8 cellular contexts compared by ENCODE assay signal in the genomic region with DNA sequence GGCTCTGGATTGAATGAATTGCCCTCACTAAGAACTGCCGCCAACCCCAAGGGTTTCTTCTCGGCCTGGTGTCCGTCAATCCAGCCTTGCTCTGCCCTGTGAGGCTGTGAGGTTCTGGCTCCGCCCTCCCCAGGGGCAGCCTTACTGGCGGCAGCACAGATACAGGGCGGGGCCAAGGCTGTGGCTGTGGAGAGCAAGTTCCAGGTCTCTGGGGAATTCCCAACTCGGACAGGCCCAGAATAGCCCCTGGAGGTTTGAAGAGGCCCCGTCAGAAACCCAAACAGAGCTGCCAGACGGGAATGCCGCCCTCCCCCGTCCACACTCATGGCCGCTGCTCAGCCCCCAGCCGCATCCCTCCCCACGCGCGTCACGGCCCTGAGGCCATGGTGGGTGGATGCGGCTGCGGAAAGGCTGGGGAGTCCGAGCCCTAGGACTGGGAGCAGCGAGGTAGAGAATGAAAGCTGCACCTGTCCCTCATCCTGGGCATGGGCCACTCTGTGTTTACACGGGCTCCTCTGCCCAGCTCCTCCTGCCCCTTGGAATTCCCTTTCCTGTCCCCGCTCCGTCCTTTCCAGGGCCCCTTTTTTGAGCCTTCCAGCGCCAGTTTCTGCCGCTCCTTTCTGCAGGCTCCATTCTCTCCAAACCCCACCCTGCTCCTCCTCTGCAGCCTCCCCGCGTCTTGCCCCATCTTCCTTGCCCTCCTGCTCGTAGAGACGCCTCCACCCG. TPM values are rescaled to one million over a fixed set of nuclear protein-coding genes. Genes with fewer than 3 reads are reported as not detected.
A peak's percentile ranks its signal among the peaks of the same experiment; 100 is the strongest.
DNase-seq lines count a peak whose midpoint lies in the region; ATAC-seq and TF ChIP-seq lines count a peak whose summit lies in the region.

No MANE protein-coding gene starts in this region.

- peaks cover 58% of the 10 kb centered on the region for H3F3A ChIP-seq in PC-9 (ENCODE audit: insufficient read depth, low read depth)

- no peak for TF ChIP-seq CTCF in PC-9 (conservative IDR thresholded peaks at IDR 0.05)

- peaks cover 29 to 68% (median 59%) of the 10 kb centered on the region in 7 donors for H3K4me1 Mint-ChIP-seq in naive thymus-derived CD4-positive, alpha-beta T cell

- peaks cover 0 to 25% (median 0%) of the 10 kb centered on the region in 5 donors for H3K27me3 Mint-ChIP-seq in naive thymus-derived CD4-positive, alpha-beta T cell

- no TSS peak for BruUV-seq in PC-9 (replicated peaks; lab: Mats Ljungman, UMichigan)

- H3K27ac Mint-ChIP-seq in naive thymus-derived CD4-positive, alpha-beta T cell, result peak overlapping the region; percentile 72 to 97 (median 90)

- 0 out of 2 replicates have a peak, but pooled peaks cover 9% of the 10 kb centered on the region for H3K36me3 ChIP-seq in PC-9 (ENCODE audit: low read depth)
- peaks cover 0 to 14% (median 8%) of the 10 kb centered on the region in 3 experiments for H3K36me3 ChIP-seq in naive thymus-derived CD4-positive, alpha-beta T cell (ENCODE audit: control insufficient read depth in 2 of 3, insufficient read depth in 3 of 3, low read length in 3 of 3)

- peaks cover 17% of the 10 kb centered on the region for H3K79me2 ChIP-seq in PC-9 (ENCODE audit: low read depth)

- no peaks in the 10 kb centered on the region for H3K9me3 ChIP-seq in PC-9 (ENCODE audit: insufficient read depth, low read depth)
- H3K9me3 ChIP-seq in naive thymus-derived CD4-positive, alpha-beta T cell (ENCODE audit: control insufficient read depth in 2 of 3, low read length in 3 of 3), result no peaks in the 10 kb centered on the region

- H2AFZ ChIP-seq in PC-9, result peak overlapping the region; percentile 68

- 0 out of 2 replicates have a peak overlapping the region, but pooled peaks have one; percentile 9 for H3K27ac ChIP-seq in PC-9
- H3K27ac ChIP-seq in naive thymus-derived CD4-positive, alpha-beta T cell (ENCODE audit: low read depth, low read length), result peak overlapping the region; percentile 79

- peak overlapping the region; percentile 84 to 96 (median 90) for H3K4me3 Mint-ChIP-seq in naive thymus-derived CD4-positive, alpha-beta T cell

- peak overlapping the region; percentile 58 for H3K4me3 ChIP-seq in PC-9
- peak overlapping the region; percentile 80 for H3K4me3 ChIP-seq in naive thymus-derived CD4-positive, alpha-beta T cell (ENCODE audit: low read length)

- H3K4me1 ChIP-seq in PC-9 (replicated peaks; ENCODE audit: insufficient read depth), result peaks cover 44% of the 10 kb centered on the region
- H3K4me1 ChIP-seq in naive thymus-derived CD4-positive, alpha-beta T cell (ENCODE audit: control insufficient read depth in 2 of 2, insufficient read depth in 2 of 2, low read length in 2 of 2), result peaks cover 35 to 46% of the 10 kb centered on the region in 2 donors

- DNase-seq in ACHN (peak; percentile 99), HuH-7.5 (ENCODE audit: low spot score) (peak; percentile 95), PC-9 (peak; percentile 93 to 99), activated gamma-delta T cell (lab: John Stamatoyannopoulos, UW) (peak; percentile 56), fibroblast of the conjunctiva (ENCODE audit: low read depth) (peak; percentile 95), superior temporal gyrus (ENCODE audit: extremely low spot score) (peak; percentile 90)
- peak in 7 of 9 donors; percentile 46 to 83 (median 48) for DNase-seq in naive thymus-derived CD4-positive, alpha-beta T cell

- H3K9me2 ChIP-seq in PC-9 (ENCODE audit: insufficient read depth), result no peaks in the 10 kb centered on the region

- H3K9me3 Mint-ChIP-seq in naive thymus-derived CD4-positive, alpha-beta T cell, result peaks cover 0 to 7% (median 0%) of the 10 kb centered on the region in 11 donors

- in situ Hi-C loops in ACHN (cut with HindIII; ENCODE audit: low pct_ligation_motif_present, low pct_unique_long_range_greater_than_20kb, low sequenced_read_pairs), result no loop called here

- H4K20me1 ChIP-seq in PC-9 (ENCODE audit: insufficient read depth), result peaks cover 10% of the 10 kb centered on the region; the same call in 1 of the 2 replicates

- ATAC-seq in GM18868 (IDR thresholded peaks at IDR 0.05; ENCODE audit: unreplicated experiment), result peak; percentile 39
- ATAC-seq in naive thymus-derived CD4-positive, alpha-beta T cell, result peak; percentile 41

- H3K36me3 Mint-ChIP-seq in naive thymus-derived CD4-positive, alpha-beta T cell, result peaks cover 0 to 28% (median 3%) of the 10 kb centered on the region in 5 donors

- POLR2A ChIA-PET in PC-9 (lab: Charles Lee; ENCODE audit: unreplicated experiment), result interaction anchor here (0.6 kb wide), 3 partner anchors 9 to 283 kb away, joined by 3 to 5 read pairs (median 3); partner anchors contain the start of gene MVP
- POLR2A ChIA-PET in naive thymus-derived CD4-positive, alpha-beta T cell (lab: Charles Lee), result interaction anchor here (0.6 to 6.5 kb wide), 7 partner anchors 10 to 110 kb away, joined by 3 to 75 read pairs (median 7); partner anchors contain the start of genes KIF22 and MVP

- CTCF ChIA-PET in PC-9 (lab: Charles Lee), result interaction anchor here (0.6 to 0.9 kb wide), 3 partner anchors 37 to 88 kb away, joined by 3 to 15 read pairs (median 8); partner anchors contain the start of genes CDIPT and SEZ6L2
- CTCF ChIA-PET in naive thymus-derived CD4-positive, alpha-beta T cell (lab: Charles Lee), result interaction anchor here (0.6 to 3.0 kb wide), 3 partner anchors 37 to 120 kb away, joined by 3 to 13 read pairs (median 4); no protein-coding TSS in a partner anchor

- intact Hi-C loops in PC-9 (cut with micrococcal nuclease; ENCODE audit: unreplicated experiment), result loop anchor here (2.0 to 10.0 kb wide), 2 partner anchors 183 to 217 kb away; partner anchors contain the start of gene HIRIP3
- intact Hi-C loops in naive thymus-derived CD4-positive, alpha-beta T cell (cut with micrococcal nuclease), result loop anchor here in 1 of 2 donors (10.0 kb wide), 1 partner anchor 217 kb away; no protein-coding TSS in a partner anchor

- H3K4me2 ChIP-seq in PC-9, result peak overlapping the region; percentile 91

- no peaks in the 10 kb centered on the region for H3K27me3 ChIP-seq in PC-9 (ENCODE audit: insufficient read depth, low read depth)
- H3K27me3 ChIP-seq in naive thymus-derived CD4-positive, alpha-beta T cell (ENCODE audit: control insufficient read depth in 2 of 2, insufficient read depth in 2 of 2, low read length in 2 of 2), result no peaks in the 10 kb centered on the region

RNA-seq across cellular contexts. Expression of gene PRRT2, which starts 0.7 kb away (rescaled TPM):
- 4.9 and 6.3 TPM in 2 replicates for total RNA-seq in PC-9 (2021)
- 1 to 10 TPM; 1.9 to 4.6 (median 2.8) TPM for total RNA-seq in naive thymus-derived CD4-positive, alpha-beta T cell
- polyA plus RNA-seq in naive thymus-derived CD4-positive, alpha-beta T cell, result under 1 TPM in 1 of 2 donors, not detected in 1; 0.07 TPM

RNA-seq across cellular contexts. Expression of gene PAGR1, which starts 4.6 kb away (rescaled TPM):
- 27.5 and 44.6 TPM in 2 replicates for total RNA-seq in PC-9 (2021)
- 10 to 100 TPM; 17.5 to 42.0 (median 25.7) TPM for total RNA-seq in naive thymus-derived CD4-positive, alpha-beta T cell
- polyA plus RNA-seq in naive thymus-derived CD4-positive, alpha-beta T cell, result 10 to 100 TPM; 54.0 to 62.6 TPM

RNA-seq across cellular contexts. Expression of gene MAZ, which starts 5.0 kb away (rescaled TPM):
- total RNA-seq in PC-9 (2021), result 463 and 481 TPM in 2 replicates
- total RNA-seq in naive thymus-derived CD4-positive, alpha-beta T cell, result 100 to 1,000 TPM; 192 to 424 (median 259) TPM
- 10 to 100 TPM; 36.9 to 44.5 TPM for polyA plus RNA-seq in naive thymus-derived CD4-positive, alpha-beta T cell

RNA-seq across cellular contexts. Expression of gene MVP, which starts 8.9 kb away (rescaled TPM):
- total RNA-seq in PC-9 (2021), result 197 and 208 TPM in 2 replicates
- 100 to 1,000 TPM; 130 to 221 (median 150) TPM for total RNA-seq in naive thymus-derived CD4-positive, alpha-beta T cell
- 100 to 1,000 TPM; 118 to 183 TPM for polyA plus RNA-seq in naive thymus-derived CD4-positive, alpha-beta T cell

RNA-seq across cellular contexts. Expression of gene KIF22, which starts 20.8 kb away (rescaled TPM):
- 179 and 195 TPM in 2 replicates for total RNA-seq in PC-9 (2021)
- 100 to 1,000 TPM in 1 of 5 experiments, 10 to 100 TPM in 4; 62.5 to 141 (median 81.3) TPM for total RNA-seq in naive thymus-derived CD4-positive, alpha-beta T cell
- 10 to 100 TPM; 36.9 to 50.7 TPM for polyA plus RNA-seq in naive thymus-derived CD4-positive, alpha-beta T cell

Comparison
In these comparisons a context has a peak if more than half of its experiments do, and no peak if none do; other contexts are left out.
1. Peak in every context shown above with its lines: DNase-seq, ATAC-seq, H3K4me3 ChIP-seq and H3K27ac ChIP-seq.
2. DNase-seq: peak in every context shown above with its lines; median percentile 99 in ACHN; 96 in PC-9; 95 in HuH-7.5; 95 in fibroblast of the conjunctiva; 90 in superior temporal gyrus; 56 in activated gamma-delta T cell; 48 in naive thymus-derived CD4-positive, alpha-beta T cell.